Comparison of ENCODE assay signal across 23 cellular contexts in genomic region chr5:107735558-107735957, GRCh38.
"Had no signal": no experiment of that assay in that cellular context is flagged by ENCODE, and none has a peak within 500 bp of the region (broad histone marks: within the 10 kb centered on the region; RNA-seq: fewer than 3 reads in every experiment).

No MANE protein-coding gene starts in this region.

- H3K27ac ChIP-seq: colonic mucosa, coronary artery, dorsolateral prefrontal cortex, epithelial cell of prostate, esophagus muscularis mucosa, esophagus squamous epithelium, foreskin keratinocyte, gastrocnemius medialis, gastroesophageal sphincter, heart left ventricle, heart right ventricle had no signal

- H3K36me3 ChIP-seq: colonic mucosa, esophagus muscularis mucosa, esophagus squamous epithelium, gastrocnemius medialis, gastroesophageal sphincter, heart left ventricle, heart right ventricle had no signal

- H3K27me3 ChIP-seq: colonic mucosa, esophagus muscularis mucosa, esophagus squamous epithelium, foreskin keratinocyte, gastrocnemius medialis, gastroesophageal sphincter, heart left ventricle, heart right ventricle had no signal

- H3K4me3 ChIP-seq: colonic mucosa, coronary artery, dorsolateral prefrontal cortex, esophagus muscularis mucosa, esophagus squamous epithelium, gastrocnemius medialis, gastroesophageal sphincter, heart left ventricle, heart right ventricle had no signal

- DNase-seq: colonic mucosa; cortex of kidney; dermis blood vessel endothelial cell; dorsolateral prefrontal cortex; effector CD4-positive, alpha-beta T cell; effector CD8-positive, alpha-beta T cell; effector memory CD4-positive, alpha-beta T cell; effector memory CD8-positive, alpha-beta T cell; endodermal cell; erythroblast; esophagus squamous epithelium; foreskin fibroblast; foreskin keratinocyte; foreskin melanocyte; gastrocnemius medialis; glutamatergic neuron; head of caudate nucleus; heart left ventricle; heart right ventricle had no signal

- H3K9me3 ChIP-seq: colonic mucosa, esophagus squamous epithelium, gastrocnemius medialis, gastroesophageal sphincter, heart right ventricle had no signal
